8 cellular contexts compared by ENCODE assay signal in genomic region chr21:45975637-45976409, GRCh38. TPM values are rescaled to one million over a fixed set of nuclear protein-coding genes. Genes with fewer than 3 reads are reported as not detected.
DNase-seq lines count a peak whose midpoint lies in the region; ATAC-seq and TF ChIP-seq lines count a peak whose summit lies in the region.
"Not testable (repeated sequence)": the region's sequence is repeated elsewhere in the genome, so short reads cannot be mapped to it uniquely, and the experiment has no call there.

No MANE protein-coding gene starts in this region.

- H3K27ac ChIP-seq in HUES48 (ENCODE audit: low read depth, low read length) (peak overlapping the region; percentile 88), ascending aorta (peak overlapping the region; percentile 98 to 99), esophagus squamous epithelium (peak overlapping the region; percentile 74 to 94 (median 90))

- H3K9me3 Mint-ChIP-seq in T-cell; immature natural killer cell; neural crest cell; stimulated activated naive CD8-positive, alpha-beta T cell treated with anti-CD3 and anti-CD28 coated beads, Interleukin-15, Interleukin-2, amounts not matched to agents 100 ng/mL and 50 ng/mL, for 24 hours: not testable (repeated sequence)

- TF ChIP-seq POLR2A in esophagus squamous epithelium (IDR thresholded peaks at IDR 0.05) = not testable (repeated sequence)

- peaks cover 25% of the 10 kb centered on the region for H3K4me1 ChIP-seq in HUES48 (ENCODE audit: control insufficient read depth, insufficient read depth, low read length)
- H3K4me1 ChIP-seq in ascending aorta = peaks cover 35 to 44% of the 10 kb centered on the region in 2 donors
- H3K4me1 ChIP-seq in esophagus squamous epithelium = peaks cover 39 to 82% (median 43%) of the 10 kb centered on the region in 3 donors

- not testable (repeated sequence) for H3K36me3 Mint-ChIP-seq in T-cell; immature natural killer cell; neural crest cell (ENCODE audit: low read depth); stimulated activated naive CD8-positive, alpha-beta T cell treated with anti-CD3 and anti-CD28 coated beads, Interleukin-15, Interleukin-2, amounts not matched to agents 100 ng/mL and 50 ng/mL, for 24 hours (ENCODE audit: low read depth)

- 52 to 56% methylated on average over 15 of the region's 15 CpGs for WGBS in esophagus squamous epithelium, 2 donors

- peak; percentile 61 for DNase-seq in A172 (ENCODE audit: low spot score)
- not testable (repeated sequence) for DNase-seq in T-cell; esophagus squamous epithelium (lab: John Stamatoyannopoulos, UW); neural crest cell (ENCODE audit: low read depth, low spot score)
- DNase-seq in ascending aorta (ENCODE audit: low spot score in 2 of 2) = peak in 1 of 2 donors; percentile 54
- DNase-seq in immature natural killer cell = peak; percentile 45 to 63 (median 55)

- H3K4me3 Mint-ChIP-seq in T-cell = peak overlapping the region in 2 of 3 donors; percentile 21 to 91
- peak overlapping the region; percentile 52 to 94 (median 86) for H3K4me3 Mint-ChIP-seq in immature natural killer cell
- H3K4me3 Mint-ChIP-seq in neural crest cell = peak overlapping the region; percentile 56
- peak overlapping the region; percentile 10 for H3K4me3 Mint-ChIP-seq in stimulated activated naive CD8-positive, alpha-beta T cell treated with anti-CD3 and anti-CD28 coated beads, Interleukin-15, Interleukin-2, amounts not matched to agents 100 ng/mL and 50 ng/mL, for 24 hours

- H3K4me1 Mint-ChIP-seq in T-cell (peaks cover 11 to 26% (median 20%) of the 10 kb centered on the region in 3 donors), immature natural killer cell (peaks cover 25 to 26% of the 10 kb centered on the region in 2 donors), neural crest cell (peaks cover 28% of the 10 kb centered on the region)
- peaks cover 37% of the 10 kb centered on the region for H3K4me1 Mint-ChIP-seq in stimulated activated naive CD8-positive, alpha-beta T cell treated with anti-CD3 and anti-CD28 coated beads, Interleukin-15, Interleukin-2, amounts not matched to agents 100 ng/mL and 50 ng/mL, for 24 hours (ENCODE audit: low read depth)

- H3K9ac ChIP-seq in HUES48 (ENCODE audit: low read depth, low read length) = not testable (repeated sequence)

- not testable (repeated sequence) for TF ChIP-seq CTCF in ascending aorta (IDR thresholded peaks at IDR 0.05); esophagus squamous epithelium (IDR thresholded peaks at IDR 0.05); neural crest cell (conservative IDR thresholded peaks at IDR 0.05)

- not testable (repeated sequence) for ATAC-seq in T-cell (replicated peaks in 1 of 4)

- not testable (repeated sequence) for H3K9me3 ChIP-seq in HUES48 (ENCODE audit: control insufficient read depth, insufficient read depth, low read length); ascending aorta; esophagus squamous epithelium

- intact Hi-C loops in ascending aorta (cut with DNase I) = loop anchor here (2.0 to 10.0 kb wide), 2 partner anchors 81 to 309 kb away; partner anchors contain the start of genes MCM3AP and YBEY
- intact Hi-C loops in esophagus squamous epithelium (cut with DNase I) = loop anchor here (10.0 kb wide), 1 partner anchor 129 kb away; no protein-coding TSS in a partner anchor

- POLR2A ChIA-PET in T-cell (lab: Charles Lee) = not testable (repeated sequence)

- H3K27me3 ChIP-seq in HUES48 (ENCODE audit: control insufficient read depth, insufficient read depth, low read length); ascending aorta: not testable (repeated sequence)
- peaks cover 0 to 87% (median 11%) of the 10 kb centered on the region in 4 donors for H3K27me3 ChIP-seq in esophagus squamous epithelium

- H3K27ac Mint-ChIP-seq in T-cell; stimulated activated naive CD8-positive, alpha-beta T cell treated with anti-CD3 and anti-CD28 coated beads, Interleukin-15, Interleukin-2, amounts not matched to agents 100 ng/mL and 50 ng/mL, for 24 hours: not testable (repeated sequence)
- H3K27ac Mint-ChIP-seq in immature natural killer cell (peak overlapping the region in 5 of 6 donors; percentile 76 to 92 (median 79)), neural crest cell (ENCODE audit: unreplicated experiment) (peak overlapping the region; percentile 43)

- H3K27me3 Mint-ChIP-seq in T-cell (peaks cover 12 to 13% of the 10 kb centered on the region in 2 donors), immature natural killer cell (ENCODE audit: low read depth in 3 of 3) (peaks cover 18 to 20% (median 19%) of the 10 kb centered on the region in 3 donors), neural crest cell (ENCODE audit: low read depth) (peaks cover 31% of the 10 kb centered on the region)
- peaks cover 17% of the 10 kb centered on the region for H3K27me3 Mint-ChIP-seq in stimulated activated naive CD8-positive, alpha-beta T cell treated with anti-CD3 and anti-CD28 coated beads, Interleukin-15, Interleukin-2, amounts not matched to agents 100 ng/mL and 50 ng/mL, for 24 hours

- peak overlapping the region; percentile 68 for H3K4me3 ChIP-seq in HUES48 (ENCODE audit: low read depth, low read length)
- H3K4me3 ChIP-seq in ascending aorta = peak overlapping the region in 1 of 2 donors; percentile 75
- not testable (repeated sequence) for H3K4me3 ChIP-seq in esophagus squamous epithelium

- CTCF ChIA-PET in T-cell (lab: Charles Lee) = not testable (repeated sequence)

- H3K36me3 ChIP-seq in HUES48 (ENCODE audit: control insufficient read depth, insufficient read depth, low read length); ascending aorta; esophagus squamous epithelium: not testable (repeated sequence)

RNA-seq across cellular contexts. Expression of gene COL6A1, which starts 5.7 kb away (rescaled TPM):
- 329 and 393 TPM in 2 replicates for total RNA-seq in A172 (2014; rRNA removed; shearing (Covaris generic))
- 10 to 100 TPM in 3 of 5 donors, 1 to 10 TPM in 2; 4.2 to 25.3 (median 14.6) TPM for total RNA-seq in T-cell
- total RNA-seq in ascending aorta = 1,564 TPM
- total RNA-seq in esophagus squamous epithelium = 100 to 1,000 TPM in 1 of 4 donors, 10 to 100 TPM in 3; 25.0 to 242 (median 54.9) TPM
- under 1 TPM in 2 of 3 donors, not detected in 1; 0.17 to 0.18 TPM for polyA plus RNA-seq in immature natural killer cell
- 118 and 120 TPM in 2 replicates for total RNA-seq in neural crest cell

Comparison
In these comparisons a context has a peak if more than half of its experiments do, and no peak if none do; other contexts are left out.
1. H3K4me3 Mint-ChIP-seq: peak in every context shown above with its lines; median percentile 86 in immature natural killer cell; 56 in T-cell; 56 in neural crest cell; 10 in stimulated activated naive CD8-positive, alpha-beta T cell treated with anti-CD3 and anti-CD28 coated beads, Interleukin-15, Interleukin-2, amounts not matched to agents 100 ng/mL and 50 ng/mL, for 24 hours.